1 cellular context compared by ENCODE assay signal in genomic region chr1:218475275-218475674, GRCh38.
TF ChIP-seq lines count a peak whose summit lies in the region.

No MANE protein-coding gene starts in this region.

TF ChIP-seq in SK-N-SH, 30 proteins besides CTCF, POLR2A, EP300 and RAD21 (continued from another document):
- TF ChIP-seq GATA2 (CRISPR knock-in tag; IDR thresholded peaks at IDR 0.05) (no peak), TCF12 (IDR thresholded peaks at IDR 0.05) (peak; percentile 83), NFIC (IDR thresholded peaks at IDR 0.05; ENCODE audit: borderline replicate concordance) (peak; percentile 35; the same call in 1 of the 2 replicates), ELF1 (IDR thresholded peaks at IDR 0.05) (no peak), JUND (IDR thresholded peaks at IDR 0.05) (peak; percentile 42; the same call in 1 of the 2 replicates), CHD2 (IDR thresholded peaks at IDR 0.05; ENCODE audit: low read length, partially characterized antibody) (no peak), USF1 (IDR thresholded peaks at IDR 0.05; ENCODE audit: borderline replicate concordance, low read depth) (no peak), FOXJ3 (CRISPR knock-in tag; IDR thresholded peaks at IDR 0.05) (no peak), GABPA (IDR thresholded peaks at IDR 0.05; ENCODE audit: low read depth) (no peak), TAF1 (IDR thresholded peaks at IDR 0.05; ENCODE audit: borderline replicate concordance, low read depth, low read length) (no peak), MXI1 (IDR thresholded peaks at IDR 0.05; ENCODE audit: low read depth, low read length) (no peak), FOSL2 (IDR thresholded peaks at IDR 0.05; ENCODE audit: borderline replicate concordance, low read depth) (0 out of 2 replicates have a peak, but pooled peaks have one; percentile 1), POLR2AphosphoS5 (IDR thresholded peaks at IDR 0.05; ENCODE audit: low read depth, low read length) (no peak), USF2 (IDR thresholded peaks at IDR 0.05; ENCODE audit: borderline replicate concordance, low read depth, low read length) (no peak), RXRA (IDR thresholded peaks at IDR 0.05; ENCODE audit: borderline replicate concordance, low read depth) (no peak), FOXM1 (IDR thresholded peaks at IDR 0.05; ENCODE audit: low read depth) (0 out of 2 replicates have a peak, but pooled peaks have one; percentile 7), SMC3 (IDR thresholded peaks at IDR 0.05; ENCODE audit: low read depth, low read length) (no peak)
- TF ChIP-seq, protein P1, sequence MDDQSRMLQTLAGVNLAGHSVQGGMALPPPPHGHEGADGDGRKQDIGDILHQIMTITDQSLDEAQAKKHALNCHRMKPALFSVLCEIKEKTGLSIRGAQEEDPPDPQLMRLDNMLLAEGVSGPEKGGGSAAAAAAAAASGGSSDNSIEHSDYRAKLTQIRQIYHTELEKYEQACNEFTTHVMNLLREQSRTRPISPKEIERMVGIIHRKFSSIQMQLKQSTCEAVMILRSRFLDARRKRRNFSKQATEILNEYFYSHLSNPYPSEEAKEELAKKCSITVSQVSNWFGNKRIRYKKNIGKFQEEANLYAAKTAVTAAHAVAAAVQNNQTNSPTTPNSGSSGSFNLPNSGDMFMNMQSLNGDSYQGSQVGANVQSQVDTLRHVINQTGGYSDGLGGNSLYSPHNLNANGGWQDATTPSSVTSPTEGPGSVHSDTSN (IDR thresholded peaks at IDR 0.05), result peak; percentile 76
- TF ChIP-seq, protein P2, sequence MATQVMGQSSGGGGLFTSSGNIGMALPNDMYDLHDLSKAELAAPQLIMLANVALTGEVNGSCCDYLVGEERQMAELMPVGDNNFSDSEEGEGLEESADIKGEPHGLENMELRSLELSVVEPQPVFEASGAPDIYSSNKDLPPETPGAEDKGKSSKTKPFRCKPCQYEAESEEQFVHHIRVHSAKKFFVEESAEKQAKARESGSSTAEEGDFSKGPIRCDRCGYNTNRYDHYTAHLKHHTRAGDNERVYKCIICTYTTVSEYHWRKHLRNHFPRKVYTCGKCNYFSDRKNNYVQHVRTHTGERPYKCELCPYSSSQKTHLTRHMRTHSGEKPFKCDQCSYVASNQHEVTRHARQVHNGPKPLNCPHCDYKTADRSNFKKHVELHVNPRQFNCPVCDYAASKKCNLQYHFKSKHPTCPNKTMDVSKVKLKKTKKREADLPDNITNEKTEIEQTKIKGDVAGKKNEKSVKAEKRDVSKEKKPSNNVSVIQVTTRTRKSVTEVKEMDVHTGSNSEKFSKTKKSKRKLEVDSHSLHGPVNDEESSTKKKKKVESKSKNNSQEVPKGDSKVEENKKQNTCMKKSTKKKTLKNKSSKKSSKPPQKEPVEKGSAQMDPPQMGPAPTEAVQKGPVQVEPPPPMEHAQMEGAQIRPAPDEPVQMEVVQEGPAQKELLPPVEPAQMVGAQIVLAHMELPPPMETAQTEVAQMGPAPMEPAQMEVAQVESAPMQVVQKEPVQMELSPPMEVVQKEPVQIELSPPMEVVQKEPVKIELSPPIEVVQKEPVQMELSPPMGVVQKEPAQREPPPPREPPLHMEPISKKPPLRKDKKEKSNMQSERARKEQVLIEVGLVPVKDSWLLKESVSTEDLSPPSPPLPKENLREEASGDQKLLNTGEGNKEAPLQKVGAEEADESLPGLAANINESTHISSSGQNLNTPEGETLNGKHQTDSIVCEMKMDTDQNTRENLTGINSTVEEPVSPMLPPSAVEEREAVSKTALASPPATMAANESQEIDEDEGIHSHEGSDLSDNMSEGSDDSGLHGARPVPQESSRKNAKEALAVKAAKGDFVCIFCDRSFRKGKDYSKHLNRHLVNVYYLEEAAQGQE (IDR thresholded peaks at IDR 0.05; ENCODE audit: low read depth, low read length), result no peak
